22 cellular contexts compared by ENCODE assay signal in genomic region chr18:75154259-75154658, GRCh38.
"Had no signal": no experiment of that assay in that cellular context is flagged by ENCODE, and none has a peak within 500 bp of the region (broad histone marks: within the 10 kb centered on the region; RNA-seq: fewer than 3 reads in every experiment).

No MANE protein-coding gene starts in this region.

- DNase-seq: activated CD4-positive, alpha-beta T cell treated with anti-CD3 and anti-CD28 coated beads for 36 hours; activated CD4-positive, alpha-beta T cell treated with anti-CD3 and anti-CD28 coated beads, Interleukin-2, amount 50 U/mL, for 1 hour; activated CD4-positive, alpha-beta T cell treated with anti-CD3 and anti-CD28 coated beads, Interleukin-2, amount 50 U/mL, for 48 hours; activated CD4-positive, CD25-positive, alpha-beta regulatory T cell; activated CD4-positive, CD25-positive, alpha-beta regulatory T cell treated with anti-CD3 and anti-CD28 coated beads, Interleukin-2, amount 50 U/mL, for 72 hours; activated CD8-positive, alpha-beta memory T cell treated with anti-CD3 and anti-CD28 coated beads, Interleukin-2, amount 50 U/mL, for 48 hours; activated CD8-positive, alpha-beta T cell treated with anti-CD3 and anti-CD28 coated beads for 36 hours; activated gamma-delta T cell; activated naive CD4-positive, alpha-beta T cell; activated naive CD4-positive, alpha-beta T cell treated with anti-CD3 and anti-CD28 coated beads, Interleukin-2, amount 10 ng/mL, durations not matched to agents 7 days and 5 days; activated naive CD8-positive, alpha-beta T cell treated with anti-CD3 and anti-CD28 coated beads, Interleukin-2, amount 10 ng/mL, durations not matched to agents 7 days and 5 days; activated T-cell treated with anti-CD3 and anti-CD28 coated beads for 4 hours; activated T-cell treated with anti-CD3 and anti-CD28 coated beads, Interleukin-2, amount 50 U/mL, for 24 hours; activated T-cell treated with anti-CD3 and anti-CD28 coated beads, Interleukin-2, amount 50 U/mL, for 72 hours; cortex of kidney; dermis blood vessel endothelial cell; effector CD4-positive, alpha-beta T cell; effector memory CD8-positive, alpha-beta T cell; foreskin fibroblast; T-helper 2 cell had no signal

- H3K36me3 ChIP-seq: ascending aorta, breast epithelium had no signal

- H3K4me3 ChIP-seq: ascending aorta, breast epithelium had no signal

- H3K27ac ChIP-seq: ascending aorta, breast epithelium had no signal

- H3K4me1 ChIP-seq: ascending aorta, breast epithelium had no signal
